In the genomic region with DNA sequence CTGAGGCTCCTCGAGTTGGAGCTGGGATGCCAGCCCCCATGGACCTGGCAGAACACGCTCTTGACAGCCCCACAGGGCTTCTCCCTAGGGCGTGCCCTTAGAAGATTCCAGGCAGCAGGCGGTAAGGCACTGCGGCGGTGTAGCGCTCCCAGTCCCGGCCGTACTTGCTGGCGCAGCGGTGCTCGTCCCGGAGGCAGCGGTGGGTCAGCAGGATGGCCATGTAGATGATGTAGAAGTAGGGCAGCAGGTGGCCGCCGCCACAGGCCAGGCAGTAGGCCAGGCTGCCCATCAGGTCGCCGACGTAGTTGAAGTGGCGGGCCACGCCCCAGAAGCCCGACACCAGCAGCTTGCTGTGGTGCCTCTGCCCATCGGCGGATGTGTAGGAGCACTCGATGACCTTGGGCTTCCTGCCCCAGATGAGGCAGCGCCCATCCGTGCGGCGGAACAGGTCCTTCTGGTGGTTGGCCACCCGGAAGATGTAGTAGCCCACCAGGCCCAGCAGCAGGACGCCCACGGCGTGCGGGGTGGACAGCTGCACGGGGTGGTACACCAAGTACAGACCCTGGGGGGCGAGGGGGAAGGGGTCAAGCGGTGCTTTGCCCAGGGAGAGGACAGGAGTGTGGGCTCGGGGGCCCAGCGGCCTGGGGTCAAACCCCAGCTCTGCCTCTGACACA, we compare ENCODE assay signal across 25 cellular contexts. TPM values are rescaled to one million over a fixed set of nuclear protein-coding genes. Genes with fewer than 3 reads are reported as not detected.
A peak's percentile ranks its signal among the peaks of the same experiment; 100 is the strongest.
DNase-seq lines count a peak whose midpoint lies in the region; ATAC-seq and TF ChIP-seq lines count a peak whose summit lies in the region.
"Had no signal": no experiment of that assay in that cellular context is flagged by ENCODE, and none has a peak within 500 bp of the region (broad histone marks: within the 10 kb centered on the region; RNA-seq: fewer than 3 reads in every experiment).

No MANE protein-coding gene starts in this region.

- no peak overlapping the region for H3K9ac ChIP-seq in BLaER1
- no peak overlapping the region for H3K9ac ChIP-seq in BLaER1 treated with 17β-estradiol and CSF1 and Interleukin-3, amounts not matched to agents 10 nM and 100 nM

- no peaks in the 10 kb centered on the region for H3K27me3 ChIP-seq in BLaER1
- H3K27me3 ChIP-seq in BLaER1 treated with 17β-estradiol and CSF1 and Interleukin-3, amounts not matched to agents 10 nM and 100 nM: no peaks in the 10 kb centered on the region
- H3K27me3 ChIP-seq in osteoblast (ENCODE audit: insufficient read depth, low read length): no peaks in the 10 kb centered on the region
- no peaks in the 10 kb centered on the region for H3K27me3 ChIP-seq in brain microvascular endothelial cell (replicated peaks)
- H3K27me3 ChIP-seq: MG63, SJCRH30 had no signal

- TF ChIP-seq CTCF in osteoblast (IDR thresholded peaks at IDR 0.05; ENCODE audit: extremely low read depth, low read depth, low read length) (no peak), brain microvascular endothelial cell (IDR thresholded peaks at IDR 0.05; ENCODE audit: low read depth, low read length, missing control alignments) (no peak)

- H3K4me1 ChIP-seq in BLaER1: peaks cover 20% of the 10 kb centered on the region
- H3K4me1 ChIP-seq in BLaER1 treated with 17β-estradiol and CSF1 and Interleukin-3, amounts not matched to agents 10 nM and 100 nM: peaks cover 10 to 28% (median 21%) of the 10 kb centered on the region in 10 experiments; a peak in 19 of 20 replicates
- H3K4me1 ChIP-seq in osteoblast (ENCODE audit: insufficient read depth, low read length): no peaks in the 10 kb centered on the region
- H3K4me1 ChIP-seq: SJCRH30 had no signal

- H3K27ac ChIP-seq in BLaER1 (no peak overlapping the region), cingulate gyrus (ENCODE audit: low read depth, low read length) (peak overlapping the region; percentile 97), osteoblast (ENCODE audit: low read depth, low read length) (no peak overlapping the region), brain microvascular endothelial cell (no peak overlapping the region)
- no peak overlapping the region for H3K27ac ChIP-seq in BLaER1 treated with 17β-estradiol and CSF1 and Interleukin-3, amounts not matched to agents 10 nM and 100 nM
- H3K27ac ChIP-seq: SJCRH30 had no signal

- in situ Hi-C loops in brain microvascular endothelial cell (cut with HindIII; ENCODE audit: low pct_ligation_motif_present, low sequenced_read_pairs): no loop called here

- no peaks in the 10 kb centered on the region for H3K79me2 ChIP-seq in osteoblast (ENCODE audit: insufficient read depth, low read length)

- H3K9me3 ChIP-seq in BLaER1 (no peaks in the 10 kb centered on the region), osteoblast (ENCODE audit: low read depth, low read length) (no peaks in the 10 kb centered on the region)
- H3K9me3 ChIP-seq in BLaER1 treated with 17β-estradiol and CSF1 and Interleukin-3, amounts not matched to agents 10 nM and 100 nM (replicated peaks in 1 of 11): no peaks in the 10 kb centered on the region
- H3K9me3 ChIP-seq: MG63, SJCRH30 had no signal

- ATAC-seq in HG03175 (IDR thresholded peaks at IDR 0.05; ENCODE audit: unreplicated experiment): no peak
- ATAC-seq: HCT116, PC-3, Right ventricle myocardium inferior, SK-N-SH treated with all-trans-retinoic acid at 6 μM for 48 hours had no signal

- H2AFZ ChIP-seq in osteoblast (ENCODE audit: low read length): no peak overlapping the region

- H3K4me2 ChIP-seq in BLaER1 (peak overlapping the region; percentile 49), osteoblast (ENCODE audit: insufficient read depth, low read length) (no peak overlapping the region)
- peak overlapping the region in 7 of 11 experiments; percentile 6 to 58 (median 33); a peak in 4 of 22 replicates for H3K4me2 ChIP-seq in BLaER1 treated with 17β-estradiol and CSF1 and Interleukin-3, amounts not matched to agents 10 nM and 100 nM

- DNase-seq in osteoblast (ENCODE audit: insufficient read length, low spot score, missing footprints) (peak; percentile 30), brain microvascular endothelial cell (no peak)
- no peak for DNase-seq in stimulated activated CD4-positive, alpha-beta T cell treated with anti-CD3 and anti-CD28 coated beads, Interleukin-12 subunit alpha, Interleukin-12 subunit beta, amount 100 ng/mL, for 4 hours
- DNase-seq: Calu3; DMS79 treated with DMSO at 0.1 percent for 48 hours; GF-D8; KBM-7; MG63; NCI-H1105 treated with DMSO at 0.1 percent for 48 hours; NCI-H146; NCI-H1930; NCI-H2107; NCI-H446 treated with DMSO at 0.1 percent for 48 hours; NCI-H526; NCI-H82; NK-92 treated with Interleukin-12 subunit alpha and Interleukin-12 subunit beta, amount 100 ng/mL, for 24 hours; PC-3; SJCRH30 had no signal

- H4K20me1 ChIP-seq in BLaER1 (peaks cover 11% of the 10 kb centered on the region; the same call in 1 of the 2 replicates), osteoblast (ENCODE audit: insufficient read depth, low read length) (no peaks in the 10 kb centered on the region)
- peaks cover 0 to 63% (median 16%) of the 10 kb centered on the region in 11 experiments; a peak in 8 of 22 replicates for H4K20me1 ChIP-seq in BLaER1 treated with 17β-estradiol and CSF1 and Interleukin-3, amounts not matched to agents 10 nM and 100 nM

- H3K4me3 ChIP-seq in BLaER1 (no peak overlapping the region), osteoblast (ENCODE audit: insufficient read depth, low read length) (no peak overlapping the region), brain microvascular endothelial cell (ENCODE audit: low read depth, low read length) (no peak overlapping the region)
- H3K4me3 ChIP-seq in BLaER1 treated with 17β-estradiol and CSF1 and Interleukin-3, amounts not matched to agents 10 nM and 100 nM: no peak overlapping the region
- H3K4me3 ChIP-seq: MG63, SJCRH30 had no signal

- H3K36me3 ChIP-seq in BLaER1 (peaks cover 66% of the 10 kb centered on the region), osteoblast (ENCODE audit: insufficient read depth, low read length) (peaks cover 4% of the 10 kb centered on the region), brain microvascular endothelial cell (replicated peaks) (peaks cover 42% of the 10 kb centered on the region)
- H3K36me3 ChIP-seq in BLaER1 treated with 17β-estradiol and CSF1 and Interleukin-3, amounts not matched to agents 10 nM and 100 nM: peaks cover 21 to 67% (median 61%) of the 10 kb centered on the region in 11 experiments
- H3K36me3 ChIP-seq: MG63 had no signal

RNA-seq across cellular contexts. Expression of gene DHCR7, which starts 12.8 kb away (rescaled TPM):
- total RNA-seq in osteoblast: 58.3 and 60.4 TPM in 2 replicates

RNA-seq across cellular contexts. Expression of gene NADSYN1, which starts 17.6 kb away (rescaled TPM):
- total RNA-seq in osteoblast: 69.5 and 81.1 TPM in 2 replicates
